12 cellular contexts compared by ENCODE assay signal in genomic region chr17:59695943-59696681, GRCh38. TPM values are rescaled to one million over a fixed set of nuclear protein-coding genes. Genes with fewer than 3 reads are reported as not detected.
DNase-seq lines count a peak whose midpoint lies in the region; ATAC-seq, FAIRE-seq and TF ChIP-seq lines count a peak whose summit lies in the region.
"Had no signal": no experiment of that assay in that cellular context is flagged by ENCODE, and none has a peak within 500 bp of the region (broad histone marks: within the 10 kb centered on the region; RNA-seq: fewer than 3 reads in every experiment).

No MANE protein-coding gene starts in this region.

- peaks cover 33% of the 10 kb centered on the region; the same call in 2 of the 3 replicates for H3K4me1 ChIP-seq in A549
- H3K4me1 ChIP-seq in sigmoid colon: no peaks in the 10 kb centered on the region

- no peaks in the 10 kb centered on the region for H3K27me3 Mint-ChIP-seq in WTC11 (ENCODE audit: low read depth)
- H3K27me3 Mint-ChIP-seq in glutamatergic neuron (ENCODE audit: unreplicated experiment): peaks cover 3% of the 10 kb centered on the region

- FAIRE-seq in A549 (lab: Jason Lieb, UNC): no peak
- FAIRE-seq in GM12891 (lab: Jason Lieb, UNC): no peak

- in situ Hi-C loops in GM13976 (cut with MboI; ENCODE audit: low sequenced_read_pairs, unreplicated experiment): no loop called here

- H3K4me3 Mint-ChIP-seq in WTC11 (no peak overlapping the region), glutamatergic neuron (ENCODE audit: unreplicated experiment) (no peak overlapping the region)
- H3K4me3 Mint-ChIP-seq: endodermal cell had no signal

- H3K36me3 ChIP-seq in sigmoid colon: peaks cover 17 to 95% (median 45%) of the 10 kb centered on the region in 4 donors

- H3K27me3 ChIP-seq in sigmoid colon: no peaks in the 10 kb centered on the region

- TF ChIP-seq CTCF in A549 (IDR thresholded peaks at IDR 0.05) (no peak), WTC11 (IDR thresholded peaks at IDR 0.05) (no peak), glutamatergic neuron (IDR thresholded peaks at IDR 0.05; ENCODE audit: partially characterized antibody, unreplicated experiment) (no peak), GM13976 (IDR thresholded peaks at IDR 0.05; ENCODE audit: borderline replicate concordance, control extremely low read depth, extremely low read depth, insufficient read depth, missing control alignments) (no peak), sigmoid colon (IDR thresholded peaks at IDR 0.05) (no peak)

- TF ChIP-seq POLR2A in A549 (IDR thresholded peaks at IDR 0.05; ENCODE audit: low read length) (no peak), GM12891 (IDR thresholded peaks at IDR 0.05; ENCODE audit: low read depth, low read length) (peak; percentile 55; the same call in 1 of the 2 replicates), sigmoid colon (IDR thresholded peaks at IDR 0.05) (no peak)

- CTCF ChIA-PET in A549 (lab: Yijun Ruan, JAX): no interaction called here
- CTCF ChIA-PET in WTC11 (lab: Charles Lee): no interaction called here

- intact Hi-C loops in sigmoid colon (cut with DNase I): no loop called here

- H3K9me3 ChIP-seq in A549: no peaks in the 10 kb centered on the region
- H3K9me3 ChIP-seq in sigmoid colon: no peaks in the 10 kb centered on the region

- peak in 1 of 2 experiments; percentile 3; a peak in 1 of 5 replicates for TF ChIP-seq RAD21 in A549 (conservative IDR thresholded peaks at IDR 0.05 in 1 of 2, IDR thresholded peaks at IDR 0.05 in 1 of 2)

- H3K4me3 ChIP-seq in A549: no peak overlapping the region
- H3K4me3 ChIP-seq in sigmoid colon: no peak overlapping the region

- H3K27ac Mint-ChIP-seq in WTC11 (no peak overlapping the region), glutamatergic neuron (ENCODE audit: unreplicated experiment) (peak overlapping the region; percentile 40)
- H3K27ac Mint-ChIP-seq: endodermal cell had no signal

- 41% methylated on average over 3 of the region's 3 CpGs for WGBS in A549 (ENCODE audit: missing lambda C conversion rate)
- WGBS in sigmoid colon, 2 donors: 37 to 71% methylated on average over 3 of the region's 3 CpGs

- POLR2A ChIA-PET in A549 (lab: Yijun Ruan, JAX): no interaction called here
- POLR2A ChIA-PET in WTC11 (lab: Charles Lee): interaction anchor here (0.9 kb wide), 1 partner anchor 77 kb away, joined by 3 read pairs; no protein-coding TSS in a partner anchor

- TF ChIP-seq EP300 in A549 (IDR thresholded peaks at IDR 0.05): peak in 1 of 2 experiments; percentile 42; a peak in 1 of 5 replicates
- TF ChIP-seq EP300 in sigmoid colon (IDR thresholded peaks at IDR 0.05): no peak

- peak overlapping the region; percentile 31; the same call in 2 of the 3 replicates for H3K4me2 ChIP-seq in A549

- H3K4me1 Mint-ChIP-seq in WTC11 (peaks cover 9% of the 10 kb centered on the region), glutamatergic neuron (ENCODE audit: low read depth, unreplicated experiment) (peaks cover 11% of the 10 kb centered on the region)

- H3K36me3 Mint-ChIP-seq in WTC11 (peaks cover 49% of the 10 kb centered on the region), glutamatergic neuron (ENCODE audit: unreplicated experiment) (no peaks in the 10 kb centered on the region)

- H3K27ac ChIP-seq in A549: peak overlapping the region; percentile 59 to 60
- H3K27ac ChIP-seq in sigmoid colon: no peak overlapping the region
- H3K27ac ChIP-seq: C4-2B had no signal

- H3K9me3 Mint-ChIP-seq in WTC11: no peaks in the 10 kb centered on the region
- no peaks in the 10 kb centered on the region for H3K9me3 Mint-ChIP-seq in glutamatergic neuron (ENCODE audit: unreplicated experiment)
- H3K9me3 Mint-ChIP-seq: endodermal cell had no signal

- ATAC-seq in A549 (peak; percentile 8 to 35; a peak in 4 of 6 replicates), WTC11 (no peak)

- DNase-seq in A549 (ENCODE audit: low read depth in 1 of 2, low spot score in 1 of 2) (peak in 1 of 2 experiments; percentile 36), GM12891 (ENCODE audit: insufficient read length, low spot score) (no peak), WTC11 (ENCODE audit: low spot score) (no peak), glutamatergic neuron (no peak), GM13976 (ENCODE audit: low spot score) (no peak), sigmoid colon (no peak), NCI-H446 (lab: John Stamatoyannopoulos, UW) (no peak), kidney glomerular epithelial cell (lab: John Stamatoyannopoulos, UW) (no peak)
- DNase-seq: activated CD8-positive, alpha-beta memory T cell treated with anti-CD3 and anti-CD28 coated beads, Interleukin-2, amount 50 U/mL, for 4 hours; endodermal cell; stimulated activated CD4-positive, alpha-beta T cell treated with anti-CD3 and anti-CD28 coated beads, Interleukin-4, amount 100 ng/mL, for 24 hours had no signal

TF ChIP-seq in A549, 52 proteins besides CTCF, POLR2A, EP300 and RAD21:
- TF ChIP-seq FOXS1 (CRISPR knock-in tag; IDR thresholded peaks at IDR 0.05) (no peak), HES2 (IDR thresholded peaks at IDR 0.05) (peak; percentile 74), HEYL (CRISPR knock-in tag; IDR thresholded peaks at IDR 0.05) (no peak), POLR2AphosphoS2 (conservative IDR thresholded peaks at IDR 0.05; ENCODE audit: low read length) (0 out of 2 replicates have a peak, but pooled peaks have one; percentile 31), CEBPB (IDR thresholded peaks at IDR 0.05) (peak; percentile 34 to 90; a peak in 3 of 4 replicates), RFX5 (IDR thresholded peaks at IDR 0.05) (no peak), JUN (IDR thresholded peaks at IDR 0.05) (peak in 1 of 2 experiments; percentile 73; a peak in 2 of 5 replicates)
TF ChIP-seq in A549: peak in this region for 4.

TF ChIP-seq in GM12891, 5 proteins besides CTCF, POLR2A, EP300 and RAD21:
- TF ChIP-seq TAF1 (IDR thresholded peaks at IDR 0.05; ENCODE audit: low read depth, low read length): no peak
- no peak for TF ChIP-seq PAX5 (IDR thresholded peaks at IDR 0.05; ENCODE audit: insufficient read depth, low read length, severe bottlenecking)
- no peak for TF ChIP-seq POU2F2 (IDR thresholded peaks at IDR 0.05; ENCODE audit: low read depth, low read length)
- no peak for TF ChIP-seq POLR2AphosphoS5 (IDR thresholded peaks at IDR 0.05; ENCODE audit: low read depth, low read length)
- no peak for TF ChIP-seq SPI1 (IDR thresholded peaks at IDR 0.05; ENCODE audit: low read depth, low read length)
TF ChIP-seq in GM12891: peak in this region for 0.

TF ChIP-seq in WTC11, 78 proteins besides CTCF, POLR2A, EP300 and RAD21 (continues in another document):
- TF ChIP-seq GABPB1 (CRISPR knock-in tag; IDR thresholded peaks at IDR 0.05) (peak; percentile 98), ATF6 (CRISPR knock-in tag; IDR thresholded peaks at IDR 0.05) (no peak), ZNF232 (CRISPR knock-in tag; IDR thresholded peaks at IDR 0.05) (no peak)

RNA-seq across cellular contexts. Expression of gene PTRH2, which starts 11.1 kb away (rescaled TPM):
- polyA plus RNA-seq in A549 (2011; rRNA removed) (169 and 171 TPM in 2 replicates), A549 (2017; fragmentation: RNase III; extraction: RNeasy Plus Mini Kit Qiagen cat#74134 plus additional on column Dnase treatment) (109 to 114 TPM (median 111 TPM) in 3 replicates), sigmoid colon (10 to 100 TPM in 2 of 3 donors, 1 to 10 TPM in 1; 9.0 to 38.2 (median 16.2) TPM)
- 94.6 and 108 TPM in 2 replicates for polyA plus RNA-seq in A549 (2012; cell fraction: cytosol; rRNA removed)
- 35.6 and 63.6 TPM in 2 replicates for polyA plus RNA-seq in A549 (2012; cell fraction: nucleus; rRNA removed)
- polyA minus RNA-seq in A549 (2011; rRNA and poly(A)+ RNA removed): 53.6 and 71.5 TPM in 2 replicates
- 46.2 TPM for polyA plus RNA-seq in GM12891 (2012; ENCODE audit: low read depth, missing spikeins)
- total RNA-seq in WTC11 (2021) (30.0 to 32.6 TPM (median 30.5 TPM) in 3 replicates), glutamatergic neuron (ENCODE audit: unreplicated experiment) (18.6 TPM), sigmoid colon (10 to 100 TPM; 21.8 to 36.2 (median 24.1) TPM)

RNA-seq across cellular contexts. Expression of gene VMP1, which starts 11.3 kb away (rescaled TPM):
- polyA plus RNA-seq in A549 (2011; rRNA removed) (638 and 726 TPM in 2 replicates), A549 (2017; fragmentation: RNase III; extraction: RNeasy Plus Mini Kit Qiagen cat#74134 plus additional on column Dnase treatment) (354 to 422 TPM (median 395 TPM) in 3 replicates), sigmoid colon (100 to 1,000 TPM in 1 of 3 donors, 10 to 100 TPM in 2; 26.1 to 132 (median 35.4) TPM)
- 95.8 and 122 TPM in 2 replicates for polyA plus RNA-seq in A549 (2012; cell fraction: cytosol; rRNA removed)
- 106 and 218 TPM in 2 replicates for polyA plus RNA-seq in A549 (2012; cell fraction: nucleus; rRNA removed)
- polyA minus RNA-seq in A549 (2011; rRNA and poly(A)+ RNA removed): 969 and 1,130 TPM in 2 replicates
- 66.9 TPM for polyA plus RNA-seq in GM12891 (2012; ENCODE audit: low read depth, missing spikeins)
- total RNA-seq in WTC11 (2021) (72.8 to 79.1 TPM (median 72.9 TPM) in 3 replicates), glutamatergic neuron (ENCODE audit: unreplicated experiment) (64.1 TPM), sigmoid colon (100 to 1,000 TPM in 3 of 4 donors, 10 to 100 TPM in 1; 92.7 to 247 (median 139) TPM)

Comparison
In these comparisons a context has a peak if more than half of its experiments do, and no peak if none do; other contexts are left out.
1. H3K27ac ChIP-seq: peak in A549 (2 of 2); none in sigmoid colon (0 of 4).